1 cellular context compared by ENCODE assay signal in genomic region chr3:48662140-48662752, GRCh38.
TF ChIP-seq lines count a peak whose summit lies in the region.

No MANE protein-coding gene starts in this region.

TF ChIP-seq in K562, 482 proteins besides CTCF, POLR2A, EP300 and RAD21:
- TF ChIP-seq IRF1 (CRISPR knock-in tag; IDR thresholded peaks at IDR 0.05; ENCODE audit: borderline replicate concordance) = no peak
- TF ChIP-seq AFF4 (CRISPR knock-in tag; IDR thresholded peaks at IDR 0.05) = no peak
- no peak for TF ChIP-seq OTX1 (CRISPR knock-in tag; IDR thresholded peaks at IDR 0.05)
- no peak for TF ChIP-seq SMARCA5 (IDR thresholded peaks at IDR 0.05)
- TF ChIP-seq ESRRB (CRISPR knock-in tag; IDR thresholded peaks at IDR 0.05; ENCODE audit: borderline replicate concordance) = no peak
- no peak for TF ChIP-seq MEF2D (tag; conservative IDR thresholded peaks at IDR 0.05; ENCODE audit: low read depth)
- no peak for TF ChIP-seq SMAD2 (IDR thresholded peaks at IDR 0.05; ENCODE audit: low read depth, low read length)
- TF ChIP-seq EZH2 (IDR thresholded peaks at IDR 0.05; ENCODE audit: borderline replicate concordance, low read depth, low read length) = no peak
